Comparison of ENCODE assay signal across 8 cellular contexts in the genomic region with DNA sequence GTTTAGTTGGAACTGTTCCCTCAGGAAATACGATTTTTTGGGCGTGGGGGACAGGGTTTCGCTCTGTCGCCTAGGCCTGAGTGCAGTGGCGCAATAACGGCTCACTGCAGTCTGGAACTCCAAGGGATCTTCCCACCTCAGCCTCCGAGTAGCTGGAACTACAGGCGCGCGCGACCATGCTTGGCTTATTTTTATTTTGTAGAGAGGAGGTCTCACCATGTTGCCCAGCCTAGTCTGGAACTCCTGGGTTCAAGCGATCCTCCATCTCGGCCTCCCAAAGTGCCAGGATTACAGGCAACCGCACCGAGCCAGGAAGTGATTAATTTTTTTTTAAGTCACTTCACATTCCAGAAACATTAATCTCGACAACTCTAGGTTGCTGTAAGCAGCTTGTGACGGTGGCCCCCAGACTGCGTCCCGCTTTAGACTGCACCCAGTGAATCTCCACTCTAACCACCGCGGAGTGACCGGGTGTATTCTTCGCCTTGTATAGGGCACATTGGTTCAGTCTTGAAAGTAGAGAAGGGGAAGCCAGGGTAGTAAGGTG. TPM values are rescaled to one million over a fixed set of nuclear protein-coding genes. Genes with fewer than 3 reads are reported as not detected.
DNase-seq lines count a peak whose midpoint lies in the region; ATAC-seq, FAIRE-seq and TF ChIP-seq lines count a peak whose summit lies in the region.

No MANE protein-coding gene starts in this region.

- H3K4ac ChIP-seq in H1 (replicated peaks; ENCODE audit: insufficient read length, low read depth, low read length), result no peak overlapping the region

- TF ChIP-seq CTCF in Peyer's patch (IDR thresholded peaks at IDR 0.05) (no peak), H1 (IDR thresholded peaks at IDR 0.05; ENCODE audit: control extremely low read depth in 1 of 3, insufficient read depth in 1 of 3, low read depth in 1 of 3, low read length in 3 of 3) (no peak), BE2C (IDR thresholded peaks at IDR 0.05; ENCODE audit: low read depth, low read length) (no peak)

- TF ChIP-seq POLR2A in Peyer's patch (IDR thresholded peaks at IDR 0.05) (no peak), H1 (IDR thresholded peaks at IDR 0.05; ENCODE audit: control extremely low read depth in 1 of 2, low read depth in 2 of 2, low read length in 2 of 2) (no peak)

- POLR2A ChIA-PET in H1 (lab: Charles Lee; ENCODE audit: partially characterized antibody), result interaction anchor here (1.0 to 2.8 kb wide), 4 partner anchors 9 to 120 kb away, joined by 3 to 8 read pairs (median 4); partner anchors contain the start of gene FKBP3

- H2BK20ac ChIP-seq in H1 (ENCODE audit: low read length), result no peak overlapping the region

- H3K4me2 ChIP-seq in GM23248 (ENCODE audit: unreplicated experiment) (peak overlapping the region; percentile 89), H1 (ENCODE audit: insufficient read depth in 1 of 2, low read depth in 2 of 2, low read length in 2 of 2) (peak overlapping the region; percentile 66 to 83)

- CTCF ChIA-PET in H1 (lab: Charles Lee; ENCODE audit: partially characterized antibody), result interaction anchor here (0.6 to 8.6 kb wide), 17 partner anchors 8 to 821 kb away, joined by 3 to 85 read pairs (median 3); partner anchors contain the start of gene TOGARAM1

- H4K20me1 ChIP-seq in GM23248 (ENCODE audit: insufficient read depth) (no peaks in the 10 kb centered on the region), H1 (replicated peaks in 1 of 2; ENCODE audit: control insufficient read depth in 1 of 2, insufficient read depth in 2 of 2, low read length in 2 of 2) (peaks cover 0 to 2% of the 10 kb centered on the region in 2 experiments)

- H3K4me1 ChIP-seq in GM23248 (ENCODE audit: insufficient read depth), result peaks cover 25% of the 10 kb centered on the region
- peaks cover 0 to 22% (median 3%) of the 10 kb centered on the region in 4 donors for H3K4me1 ChIP-seq in Peyer's patch
- peaks cover 0 to 5% (median 0%) of the 10 kb centered on the region in 4 experiments; a peak in 1 of 7 replicates for H3K4me1 ChIP-seq in H1 (replicated peaks in 1 of 4; ENCODE audit: control insufficient read depth in 3 of 4, insufficient read depth in 4 of 4, low read length in 3 of 4)
- H3K4me1 ChIP-seq in mucosa of stomach (ENCODE audit: control insufficient read depth, insufficient read depth, low read length), result no peaks in the 10 kb centered on the region
- H3K4me1 ChIP-seq in BE2C, result no peaks in the 10 kb centered on the region

- no peaks in the 10 kb centered on the region for H3K36me3 ChIP-seq in GM23248 (ENCODE audit: low read depth)
- H3K36me3 ChIP-seq in Peyer's patch, result no peaks in the 10 kb centered on the region
- no peaks in the 10 kb centered on the region for H3K36me3 ChIP-seq in H1 (ENCODE audit: control insufficient read depth in 2 of 4, insufficient read depth in 4 of 4, low read length in 3 of 4)
- no peaks in the 10 kb centered on the region for H3K36me3 ChIP-seq in mucosa of stomach (ENCODE audit: control insufficient read depth, insufficient read depth, low read length)
- no peaks in the 10 kb centered on the region; the same call in 1 of the 2 replicates for H3K36me3 ChIP-seq in BE2C

- WGBS in GM23248 (ENCODE audit: low coverage in 1 of 2, low lambda C conversion rate in 2 of 2, missing lambda C conversion rate in 2 of 2), 2 experiments, result 37 to 42% methylated on average over 23 of the region's 23 CpGs
- WGBS in H1 (ENCODE audit: extremely low coverage in 1 of 2, insufficient coverage in 1 of 2, insufficient read length in 1 of 2, insufficient replicate concordance in 2 of 2, low coverage in 1 of 2, low lambda C conversion rate in 2 of 2, missing lambda C conversion rate in 1 of 2), 2 experiments, result 92% methylated on average over 23 of the region's 23 CpGs; no CpG with 5 or more reads in 1 of the 2 experiments

- no peak overlapping the region for H3K23ac ChIP-seq in H1 (ENCODE audit: insufficient read length)

- FAIRE-seq in H1 (lab: Jason Lieb, UNC), result no peak

- TF ChIP-seq RAD21 in H1 (IDR thresholded peaks at IDR 0.05 in 1 of 2, conservative IDR thresholded peaks at IDR 0.05 in 1 of 2; ENCODE audit: low read depth in 2 of 2, low read length in 2 of 2), result no peak

- H4K8ac ChIP-seq in H1 (ENCODE audit: extremely low read depth, insufficient read depth, low read length), result peak overlapping the region; percentile 82; the same call in 1 of the 2 replicates

- H2BK5ac ChIP-seq in H1 (ENCODE audit: low read depth, low read length), result peak overlapping the region; percentile 89

- H3K9ac ChIP-seq in GM23248, result peak overlapping the region; percentile 93
- peak overlapping the region in 3 of 4 experiments; percentile 43 to 79 (median 48); a peak in 6 of 7 replicates for H3K9ac ChIP-seq in H1 (replicated peaks in 1 of 4; ENCODE audit: extremely low read depth in 1 of 4, low read depth in 3 of 4, low read length in 3 of 4)
- H3K9ac ChIP-seq in mucosa of stomach (ENCODE audit: low read length), result peak overlapping the region; percentile 76

- H2BK12ac ChIP-seq in H1 (ENCODE audit: low read depth, low read length), result peak overlapping the region; percentile 92; the same call in 1 of the 2 replicates

- H3K27me3 ChIP-seq in GM23248 (replicated peaks; ENCODE audit: insufficient read depth), result no peaks in the 10 kb centered on the region
- H3K27me3 ChIP-seq in Peyer's patch, result no peaks in the 10 kb centered on the region
- H3K27me3 ChIP-seq in H1 (replicated peaks in 1 of 4; ENCODE audit: control insufficient read depth in 3 of 4, extremely low read depth in 1 of 4, insufficient read depth in 3 of 4, low read length in 3 of 4), result no peaks in the 10 kb centered on the region; a peak in 1 of 7 replicates
- H3K27me3 ChIP-seq in mucosa of stomach (ENCODE audit: control insufficient read depth, insufficient read depth, low read length), result no peaks in the 10 kb centered on the region
- no peaks in the 10 kb centered on the region for H3K27me3 ChIP-seq in BE2C

- no peaks in the 10 kb centered on the region; the same call in 1 of the 2 replicates for H3K79me2 ChIP-seq in GM23248 (ENCODE audit: insufficient read depth)
- H3K79me2 ChIP-seq in H1 (ENCODE audit: control insufficient read depth in 1 of 2, insufficient read depth in 2 of 2, low read length in 2 of 2), result peaks cover 30 to 42% of the 10 kb centered on the region in 2 experiments

- ATAC-seq in HG02981 (IDR thresholded peaks at IDR 0.05; ENCODE audit: unreplicated experiment), result no peak
- no peak for ATAC-seq in HG03439 (IDR thresholded peaks at IDR 0.05; ENCODE audit: unreplicated experiment)

- no peak overlapping the region for H2AK5ac ChIP-seq in H1 (ENCODE audit: low read depth, low read length)

- no peaks in the 10 kb centered on the region; the same call in 1 of the 2 replicates for H3K79me1 ChIP-seq in H1 (ENCODE audit: low read depth, low read length)

- H2BK15ac ChIP-seq in H1 (ENCODE audit: low read length), result 0 out of 2 replicates have a peak overlapping the region, but pooled peaks have one; percentile 48

- H3F3A ChIP-seq in GM23248 (ENCODE audit: insufficient read depth), result peaks cover 14% of the 10 kb centered on the region

- DNase-seq in GM23248 (peak; percentile 76), Peyer's patch (peak in 2 of 3 donors; percentile 50 to 53), H1 (ENCODE audit: low read depth in 1 of 2, low spot score in 2 of 2) (no peak), BE2C (no peak), islet precursor cell (no peak)

- H3K4me3 ChIP-seq in GM23248 (peak overlapping the region; percentile 84), Peyer's patch (peak overlapping the region; percentile 59 to 82 (median 71)), H1 (ENCODE audit: extremely low read depth in 1 of 4, insufficient read depth in 2 of 4, low read depth in 3 of 4, low read length in 4 of 4) (peak overlapping the region; percentile 93 to 99 (median 94)), mucosa of stomach (ENCODE audit: low read length) (peak overlapping the region; percentile 76), BE2C (ENCODE audit: low read depth, low read length) (no peak overlapping the region)

- no peak overlapping the region for H3K14ac ChIP-seq in H1 (ENCODE audit: insufficient read length)

- peak overlapping the region; percentile 89 for H2AFZ ChIP-seq in GM23248
- H2AFZ ChIP-seq in H1 (ENCODE audit: low read length), result peak overlapping the region; percentile 95

- H3K9me2 ChIP-seq in GM23248 (ENCODE audit: insufficient read depth), result no peaks in the 10 kb centered on the region

- peak overlapping the region; percentile 88 for H3K18ac ChIP-seq in H1 (ENCODE audit: extremely low read depth, low read length)

- peak overlapping the region; percentile 42 for H4K5ac ChIP-seq in H1 (ENCODE audit: insufficient read length, low read depth, low read length)

- in situ Hi-C loops in GM23248 (cut with MboI), result loop anchor here (25.0 kb wide), 1 partner anchor 342 kb away; no protein-coding TSS in a partner anchor

- H3K27ac ChIP-seq in GM23248, result peak overlapping the region; percentile 94
- H3K27ac ChIP-seq in Peyer's patch, result peak overlapping the region; percentile 83 to 92 (median 87)
- peak overlapping the region; percentile 70; the same call in 1 of the 2 replicates for H3K27ac ChIP-seq in H1 (ENCODE audit: low read depth, low read length)

- TF ChIP-seq EP300 in H1 (IDR thresholded peaks at IDR 0.05; ENCODE audit: borderline replicate concordance in 1 of 2, low read depth in 2 of 2, low read length in 2 of 2), result no peak

- peak overlapping the region; percentile 48 for H3K56ac ChIP-seq in H1 (replicated peaks; ENCODE audit: insufficient read length, low read depth, low read length)

- H3K23me2 ChIP-seq in H1 (ENCODE audit: low read depth, low read length), result peaks cover 2% of the 10 kb centered on the region; the same call in 1 of the 2 replicates

- H3K9me3 ChIP-seq in GM23248 (ENCODE audit: low read depth) (no peaks in the 10 kb centered on the region), Peyer's patch (peaks cover 0 to 11% (median 0%) of the 10 kb centered on the region in 4 donors), H1 (ENCODE audit: insufficient read depth in 2 of 2, low read depth in 1 of 2, low read length in 1 of 2) (peaks cover 0 to 6% of the 10 kb centered on the region in 2 experiments; a peak in 1 of 4 replicates), mucosa of stomach (ENCODE audit: control insufficient read depth, low read length) (no peaks in the 10 kb centered on the region), BE2C (no peaks in the 10 kb centered on the region)

- peak overlapping the region; percentile 22 for H4K91ac ChIP-seq in H1 (replicated peaks; ENCODE audit: insufficient read length, low read length)

- no peak overlapping the region for H2BK120ac ChIP-seq in H1 (replicated peaks; ENCODE audit: low read depth, low read length)

RNA-seq across cellular contexts. Expression of gene MIS18BP1, which starts 0.8 kb away (rescaled TPM):
- total RNA-seq in GM23248 (2014; rRNA removed; shearing (Covaris generic)), result 28.9 and 30.2 TPM in 2 replicates
- polyA plus RNA-seq in GM23248 (2016; fragmentation: Nextera tagmentation; extraction: Ambion mirVana), result 23.3 and 24.4 TPM in 2 replicates
- total RNA-seq in Peyer's patch, result 10 to 100 TPM; 21.9 to 80.9 (median 26.4) TPM
- total RNA-seq in H1 (2021; fragmentation: NEBNext Ultra II Directional; extraction: Animal tissue kit (Norgen Biotek cat#: 25700)), result 73.0 and 80.5 TPM in 2 replicates
- 12.8 and 13.1 TPM in 2 replicates for polyA plus RNA-seq in H1 (2011; rRNA removed)
- 31.6 TPM for polyA plus RNA-seq in H1 (2011; cell fraction: cytosol; rRNA removed)
- polyA plus RNA-seq in H1 (2011; cell fraction: nucleus; rRNA removed), result 12.6 TPM
- polyA plus RNA-seq in H1 (2012, experiment 1 of 2), result 36.2 to 50.2 TPM (median 38.6 TPM) in 4 replicates
- 2.7 TPM for polyA plus RNA-seq in H1 (2012, experiment 2 of 2)
- polyA plus RNA-seq in H1 (2013, experiment 1 of 2), result 65.7 TPM
- 60.2 TPM for polyA plus RNA-seq in H1 (2013, experiment 2 of 2)
- polyA minus RNA-seq in H1 (2011; rRNA and poly(A)+ RNA removed), result 22.4 and 38.9 TPM in 2 replicates
- 49.8 TPM for polyA minus RNA-seq in H1 (2011; cell fraction: cytosol; rRNA and poly(A)+ RNA removed)
- polyA minus RNA-seq in H1 (2011; cell fraction: nucleus; rRNA and poly(A)+ RNA removed), result 71.2 TPM
- polyA plus RNA-seq in BE2C (2012; ENCODE audit: insufficient read depth, insufficient read length, low read depth), result 3.2 TPM

Comparison
In these comparisons a context has a peak if more than half of its experiments do, and no peak if none do; other contexts are left out.
1. DNase-seq: peak in GM23248 (single experiment) and Peyer's patch (2 of 3); none in H1 (0 of 2), BE2C (single experiment) and islet precursor cell (single experiment).
2. Peak in every context shown above with its lines, with median percentiles within 50 percentile points of each other: H3K27ac ChIP-seq and H3K9ac ChIP-seq.